31 cellular contexts compared by ENCODE assay signal in the genomic region with DNA sequence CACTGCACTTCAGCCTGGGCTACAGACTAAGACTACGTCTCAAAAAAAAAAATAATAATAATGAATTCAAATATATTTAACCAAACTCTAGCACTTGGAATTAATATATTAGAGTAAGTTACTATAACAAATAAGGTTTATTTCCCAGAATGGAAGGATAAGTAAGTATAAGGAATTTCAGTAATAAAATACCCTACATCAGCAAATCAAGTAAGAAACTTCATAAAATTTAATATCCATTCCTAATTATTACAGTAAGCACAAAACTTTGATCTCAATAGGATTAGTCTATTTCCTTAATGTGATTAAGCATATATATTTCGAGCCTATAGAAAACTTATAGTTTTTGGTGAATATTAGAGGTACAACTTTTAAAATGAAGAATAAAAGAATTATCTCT.
"Had no signal": no experiment of that assay in that cellular context is flagged by ENCODE, and none has a peak within 500 bp of the region (broad histone marks: within the 10 kb centered on the region; RNA-seq: fewer than 3 reads in every experiment).

No MANE protein-coding gene starts in this region.

- FAIRE-seq: endothelial cell of umbilical vein had no signal

- H3K36me3 Mint-ChIP-seq: activated naive CD4-positive, alpha-beta T cell treated with anti-CD3 and anti-CD28 coated beads, Interleukin-2, amount 10 ng/mL, durations not matched to agents 7 days and 5 days; activated naive CD4-positive, alpha-beta T cell treated with anti-CD3 and anti-CD28 coated beads, Interleukin-2, amount 50 U/mL, for 72 hours had no signal

- ATAC-seq: activated naive CD4-positive, alpha-beta T cell treated with anti-CD3 and anti-CD28 coated beads, Interleukin-2, amount 50 U/mL, for 72 hours; activated T-cell treated with anti-CD3 and anti-CD28 coated beads, Interleukin-2, amount 50 U/mL, for 72 hours; T-helper 17 cell; WTC11 had no signal

- H3K27ac Mint-ChIP-seq: activated CD4-positive, alpha-beta memory T cell treated with anti-CD3 and anti-CD28 coated beads, Interleukin-2, amount 10 ng/mL, durations not matched to agents 7 days and 5 days; activated CD4-positive, alpha-beta T cell treated with anti-CD3 and anti-CD28 coated beads, Interleukin-2, amount 10 ng/mL, durations not matched to agents 7 days and 5 days; activated naive CD4-positive, alpha-beta T cell treated with anti-CD3 and anti-CD28 coated beads, Interleukin-2, amount 10 ng/mL, durations not matched to agents 7 days and 5 days; activated naive CD4-positive, alpha-beta T cell treated with anti-CD3 and anti-CD28 coated beads, Interleukin-2, amount 50 U/mL, for 72 hours; activated naive CD8-positive, alpha-beta T cell treated with anti-CD3 and anti-CD28 coated beads, Interleukin-2, amount 10 ng/mL, durations not matched to agents 7 days and 5 days; activated T-cell treated with anti-CD3 and anti-CD28 coated beads, Interleukin-2, amount 50 U/mL, for 24 hours; activated T-cell treated with anti-CD3 and anti-CD28 coated beads, Interleukin-2, amount 50 U/mL, for 72 hours; brain; T-helper 17 cell; T-helper 2 cell treated with Interferon-gamma antibody and Interleukin-4, amounts not matched to agents 5 μg/mL and 100 μg/mL, for 36 hours; WTC11 had no signal

- H3K36me3 ChIP-seq: breast epithelium, colonic mucosa had no signal

- H3K4me3 ChIP-seq: ascending aorta, breast epithelium, cardiac muscle cell, colonic mucosa, esophagus squamous epithelium had no signal

- H3K4me1 Mint-ChIP-seq: activated CD4-positive, alpha-beta memory T cell treated with anti-CD3 and anti-CD28 coated beads, Interleukin-2, amount 10 ng/mL, durations not matched to agents 7 days and 5 days; activated CD4-positive, alpha-beta T cell treated with anti-CD3 and anti-CD28 coated beads, Interleukin-2, amount 10 ng/mL, durations not matched to agents 7 days and 5 days; activated naive CD4-positive, alpha-beta T cell treated with anti-CD3 and anti-CD28 coated beads, Interleukin-2, amount 10 ng/mL, durations not matched to agents 7 days and 5 days; brain; T-helper 17 cell; WTC11 had no signal

- H3K9me3 Mint-ChIP-seq: activated CD4-positive, alpha-beta memory T cell treated with anti-CD3 and anti-CD28 coated beads, Interleukin-2, amount 10 ng/mL, durations not matched to agents 7 days and 5 days; activated CD4-positive, alpha-beta T cell treated with anti-CD3 and anti-CD28 coated beads, Interleukin-2, amount 10 ng/mL, durations not matched to agents 7 days and 5 days; activated naive CD4-positive, alpha-beta T cell treated with anti-CD3 and anti-CD28 coated beads, Interleukin-2, amount 10 ng/mL, durations not matched to agents 7 days and 5 days; activated naive CD4-positive, alpha-beta T cell treated with anti-CD3 and anti-CD28 coated beads, Interleukin-2, amount 50 U/mL, for 72 hours; activated naive CD8-positive, alpha-beta T cell treated with anti-CD3 and anti-CD28 coated beads, Interleukin-2, amount 10 ng/mL, durations not matched to agents 7 days and 5 days; activated T-cell treated with anti-CD3 and anti-CD28 coated beads, Interleukin-2, amount 50 U/mL, for 24 hours; activated T-cell treated with anti-CD3 and anti-CD28 coated beads, Interleukin-2, amount 50 U/mL, for 72 hours; brain; T-helper 2 cell treated with Interferon-gamma antibody and Interleukin-4, amounts not matched to agents 5 μg/mL and 100 μg/mL, for 36 hours; WTC11 had no signal

- H3K27me3 ChIP-seq: ascending aorta, breast epithelium, cardiac muscle cell, colonic mucosa, esophagus squamous epithelium had no signal

- H3K9me3 ChIP-seq: ascending aorta, breast epithelium, colonic mucosa, esophagus squamous epithelium had no signal

- H3K27me3 Mint-ChIP-seq: activated CD4-positive, alpha-beta memory T cell treated with anti-CD3 and anti-CD28 coated beads, Interleukin-2, amount 10 ng/mL, durations not matched to agents 7 days and 5 days; activated CD4-positive, alpha-beta T cell treated with anti-CD3 and anti-CD28 coated beads, Interleukin-2, amount 10 ng/mL, durations not matched to agents 7 days and 5 days; activated naive CD4-positive, alpha-beta T cell treated with anti-CD3 and anti-CD28 coated beads, Interleukin-2, amount 10 ng/mL, durations not matched to agents 7 days and 5 days; activated naive CD8-positive, alpha-beta T cell treated with anti-CD3 and anti-CD28 coated beads, Interleukin-2, amount 10 ng/mL, durations not matched to agents 7 days and 5 days; activated T-cell treated with anti-CD3 and anti-CD28 coated beads, Interleukin-2, amount 50 U/mL, for 24 hours; brain; T-helper 17 cell had no signal

- H3K4me1 ChIP-seq: ascending aorta, breast epithelium, colonic mucosa, esophagus squamous epithelium had no signal

- DNase-seq: activated CD4-positive, alpha-beta memory T cell treated with anti-CD3 and anti-CD28 coated beads, Interleukin-2, amount 10 ng/mL, durations not matched to agents 7 days and 5 days; activated CD4-positive, alpha-beta T cell treated with anti-CD3 and anti-CD28 coated beads for 1 hour; activated CD4-positive, alpha-beta T cell treated with anti-CD3 and anti-CD28 coated beads for 4 hours; activated CD4-positive, alpha-beta T cell treated with anti-CD3 and anti-CD28 coated beads, Interleukin-2, amount 10 ng/mL, durations not matched to agents 7 days and 5 days; activated CD4-positive, alpha-beta T cell treated with anti-CD3 and anti-CD28 coated beads, Interleukin-2, amount 50 U/mL, for 4 hours; activated CD8-positive, alpha-beta memory T cell treated with anti-CD3 and anti-CD28 coated beads, Interleukin-2, amount 50 U/mL, for 48 hours; activated naive CD4-positive, alpha-beta T cell; activated naive CD4-positive, alpha-beta T cell treated with anti-CD3 and anti-CD28 coated beads, Interleukin-2, amount 10 ng/mL, durations not matched to agents 7 days and 5 days; activated naive CD8-positive, alpha-beta T cell treated with anti-CD3 and anti-CD28 coated beads, Interleukin-2, amount 10 ng/mL, durations not matched to agents 7 days and 5 days; activated T-cell treated with anti-CD3 and anti-CD28 coated beads for 4 hours; activated T-cell treated with anti-CD3 and anti-CD28 coated beads, Interleukin-2, amount 50 U/mL, for 24 hours; activated T-cell treated with anti-CD3 and anti-CD28 coated beads, Interleukin-2, amount 50 U/mL, for 72 hours; central memory CD4-positive, alpha-beta T cell; cerebellar nuclear complex; colonic mucosa; effector CD8-positive, alpha-beta T cell; esophagus squamous epithelium; foreskin melanocyte; head of caudate nucleus; T-helper 1 cell; T-helper 17 cell had no signal

- H3K27ac ChIP-seq: ascending aorta, breast epithelium, cardiac muscle cell, colonic mucosa, epithelial cell of prostate, esophagus squamous epithelium, VCaP had no signal

- H3K4me3 Mint-ChIP-seq: activated CD4-positive, alpha-beta memory T cell treated with anti-CD3 and anti-CD28 coated beads, Interleukin-2, amount 10 ng/mL, durations not matched to agents 7 days and 5 days; activated CD4-positive, alpha-beta T cell treated with anti-CD3 and anti-CD28 coated beads, Interleukin-2, amount 10 ng/mL, durations not matched to agents 7 days and 5 days; activated naive CD4-positive, alpha-beta T cell treated with anti-CD3 and anti-CD28 coated beads, Interleukin-2, amount 10 ng/mL, durations not matched to agents 7 days and 5 days; activated naive CD8-positive, alpha-beta T cell treated with anti-CD3 and anti-CD28 coated beads, Interleukin-2, amount 10 ng/mL, durations not matched to agents 7 days and 5 days; activated T-cell treated with anti-CD3 and anti-CD28 coated beads, Interleukin-2, amount 50 U/mL, for 24 hours; activated T-cell treated with anti-CD3 and anti-CD28 coated beads, Interleukin-2, amount 50 U/mL, for 72 hours; brain; T-helper 17 cell; T-helper 2 cell treated with Interferon-gamma antibody and Interleukin-4, amounts not matched to agents 5 μg/mL and 100 μg/mL, for 36 hours; WTC11 had no signal
